1 cellular context compared by ENCODE assay signal in genomic region chr7:130748531-130749389, GRCh38.
A peak's percentile ranks its signal among the peaks of the same experiment; 100 is the strongest.
TF ChIP-seq lines count a peak whose summit lies in the region.

No MANE protein-coding gene starts in this region.

TF ChIP-seq in K562, 482 proteins besides CTCF, POLR2A, EP300 and RAD21 (continued from another document):
- TF ChIP-seq ZNF407 (IDR thresholded peaks at IDR 0.05; ENCODE audit: low read depth): no peak
- no peak for TF ChIP-seq KAT2B (IDR thresholded peaks at IDR 0.05; ENCODE audit: low read depth, low read length)
- TF ChIP-seq ZFP36 (IDR thresholded peaks at IDR 0.05; ENCODE audit: low read depth, low read length, partially characterized antibody): peak; percentile 31
- TF ChIP-seq HDAC6 (IDR thresholded peaks at IDR 0.05; ENCODE audit: low read depth, low read length): no peak
- TF ChIP-seq HMG20A (CRISPR knock-in tag; conservative IDR thresholded peaks at IDR 0.05): no peak
TF ChIP-seq in K562: peak in this region for 5.
